1 cellular context compared by ENCODE assay signal in the genomic region with DNA sequence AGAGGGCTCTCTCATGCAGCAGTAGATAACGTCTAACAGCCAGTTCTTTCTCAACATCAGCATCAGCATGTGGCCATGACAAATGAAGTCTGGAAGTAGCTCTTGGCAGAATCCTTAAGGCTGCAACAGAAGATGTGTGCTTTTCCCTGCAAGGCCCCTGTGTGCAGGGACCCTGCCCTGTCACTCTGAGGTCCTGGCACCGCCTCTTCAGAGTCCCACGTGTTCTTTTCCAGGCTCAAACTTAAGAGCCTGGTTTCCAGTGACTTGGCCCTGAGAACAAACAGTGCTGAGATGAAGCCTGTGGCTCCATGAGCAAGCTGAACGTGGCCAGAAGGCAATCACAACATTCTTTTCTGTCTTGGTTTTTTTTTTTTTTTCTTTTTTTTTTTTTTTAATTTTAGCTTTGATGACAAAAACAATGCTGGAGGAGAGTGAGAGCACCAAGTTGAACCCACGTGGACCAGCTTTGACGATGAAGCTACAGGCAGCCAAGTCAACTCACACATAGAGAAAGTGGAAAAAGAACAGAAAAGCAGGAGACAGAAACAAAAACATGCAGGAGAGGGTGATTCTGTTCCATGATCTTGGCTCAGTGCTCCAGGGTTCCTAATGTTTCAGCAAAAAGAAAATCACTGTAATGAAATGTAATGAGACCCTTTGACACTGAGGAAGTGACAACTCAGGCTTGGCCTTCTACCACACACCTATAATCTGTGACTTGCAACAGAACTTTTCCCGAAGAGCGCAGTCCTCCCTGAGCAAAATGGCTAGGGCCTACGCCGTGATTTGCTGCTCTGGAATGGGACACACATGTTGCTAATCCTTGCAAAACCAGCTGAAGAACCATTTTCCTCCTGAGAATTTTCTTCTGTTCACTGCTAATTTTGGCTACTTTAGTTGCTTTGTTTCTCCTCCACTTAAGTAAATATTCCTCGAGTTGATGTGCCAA.
TF ChIP-seq lines count a peak whose summit lies in the region.

No MANE protein-coding gene starts in this region.

TF ChIP-seq in WTC11, 78 proteins besides CTCF, POLR2A, EP300 and RAD21 (continued from another document):
- TF ChIP-seq STAT6 (CRISPR knock-in tag; conservative IDR thresholded peaks at IDR 0.05; ENCODE audit: low read depth) = no peak
